Comparison of ENCODE assay signal across 10 cellular contexts in genomic region chr16:67943619-67944503, GRCh38. TPM values are rescaled to one million over a fixed set of nuclear protein-coding genes. Genes with fewer than 3 reads are reported as not detected.
A peak's percentile ranks its signal among the peaks of the same experiment; 100 is the strongest.
DNase-seq lines count a peak whose midpoint lies in the region; ATAC-seq lines count a peak whose summit lies in the region.
"Had no signal": no experiment of that assay in that cellular context is flagged by ENCODE, and none has a peak within 500 bp of the region (broad histone marks: within the 10 kb centered on the region; RNA-seq: fewer than 3 reads in every experiment).

Gene LCAT, minus strand, starts transcription at chr16:67944120. Its CDS starts 19 bp downstream, at chr16:67944101.

- H3K27ac Mint-ChIP-seq in activated CD4-positive, alpha-beta memory T cell treated with anti-CD3 and anti-CD28 coated beads, Interleukin-2, amount 10 ng/mL, durations not matched to agents 7 days and 5 days: no peak within 1 kb of the TSS

- DNase-seq in activated CD4-positive, alpha-beta memory T cell treated with anti-CD3 and anti-CD28 coated beads, Interleukin-2, amount 10 ng/mL, durations not matched to agents 7 days and 5 days: no peak
- peak; percentile 91 for DNase-seq in globus pallidus (ENCODE audit: low spot score)
- peak; percentile 75 for DNase-seq in occipital lobe (lab: John Stamatoyannopoulos, UW)
- DNase-seq in NCI-H2196 (lab: John Stamatoyannopoulos, UW; ENCODE audit: unreplicated experiment): no peak
- no peak for DNase-seq in stimulated activated CD4-positive, alpha-beta T cell treated with anti-CD3 and anti-CD28 coated beads, Interleukin-2, amount 100 ng/mL, for 48 hours
- DNase-seq: activated gamma-delta T cell, DND-41 had no signal

- no peak within 1 kb of the TSS for H3K4me3 Mint-ChIP-seq in activated CD4-positive, alpha-beta memory T cell treated with anti-CD3 and anti-CD28 coated beads, Interleukin-2, amount 10 ng/mL, durations not matched to agents 7 days and 5 days

- 0 out of 2 replicates have a peak within 1 kb of the TSS, but pooled peaks have one; percentile 26 for H3K27ac ChIP-seq in BLaER1

- CTCF ChIA-PET in activated CD4-positive, alpha-beta memory T cell treated with anti-CD3 and anti-CD28 coated beads, Interleukin-2, amount 10 ng/mL, durations not matched to agents 7 days and 5 days (lab: Charles Lee): interaction anchor here (0.9 to 2.5 kb wide), 3 partner anchors 21 to 60 kb away, joined by 4 to 11 read pairs (median 4); no protein-coding TSS in a partner anchor

- H3K27me3 ChIP-seq in BLaER1: no peaks in the 10 kb centered on the region

- no peaks in the 10 kb centered on the region for H3K9me3 ChIP-seq in BLaER1

- peaks cover 45% of the 10 kb centered on the region for H3K4me1 ChIP-seq in BLaER1

- peaks cover 27% of the 10 kb centered on the region for H3K4me1 Mint-ChIP-seq in activated CD4-positive, alpha-beta memory T cell treated with anti-CD3 and anti-CD28 coated beads, Interleukin-2, amount 10 ng/mL, durations not matched to agents 7 days and 5 days

- peaks cover 69% of the 10 kb centered on the region for H3K36me3 ChIP-seq in BLaER1

- ATAC-seq in GM21825 (IDR thresholded peaks at IDR 0.05; ENCODE audit: unreplicated experiment) (no peak), HG03025 (IDR thresholded peaks at IDR 0.05; ENCODE audit: low FRiP score, unreplicated experiment) (no peak)

- H3K9me3 Mint-ChIP-seq in activated CD4-positive, alpha-beta memory T cell treated with anti-CD3 and anti-CD28 coated beads, Interleukin-2, amount 10 ng/mL, durations not matched to agents 7 days and 5 days: no peaks in the 10 kb centered on the region

- H3K4me2 ChIP-seq in BLaER1: no peak within 1 kb of the TSS

- H3K9ac ChIP-seq in BLaER1: no peak within 1 kb of the TSS

- no peak within 1 kb of the TSS for H3K4me3 ChIP-seq in BLaER1

- peaks cover 9% of the 10 kb centered on the region; the same call in 1 of the 2 replicates for H4K20me1 ChIP-seq in BLaER1

- H3K36me3 Mint-ChIP-seq in activated CD4-positive, alpha-beta memory T cell treated with anti-CD3 and anti-CD28 coated beads, Interleukin-2, amount 10 ng/mL, durations not matched to agents 7 days and 5 days (ENCODE audit: low read depth): peaks cover 30% of the 10 kb centered on the region

- POLR2A ChIA-PET in activated CD4-positive, alpha-beta memory T cell treated with anti-CD3 and anti-CD28 coated beads, Interleukin-2, amount 10 ng/mL, durations not matched to agents 7 days and 5 days (lab: Charles Lee): no interaction called here

- H3K27me3 Mint-ChIP-seq in activated CD4-positive, alpha-beta memory T cell treated with anti-CD3 and anti-CD28 coated beads, Interleukin-2, amount 10 ng/mL, durations not matched to agents 7 days and 5 days: no peaks in the 10 kb centered on the region

RNA-seq across cellular contexts. Expression of gene LCAT, which starts in this region (rescaled TPM):
- total RNA-seq in activated CD4-positive, alpha-beta memory T cell treated with anti-CD3 and anti-CD28 coated beads, Interleukin-2, amount 10 ng/mL, durations not matched to agents 7 days and 5 days: 10 to 100 TPM; 10.7 to 14.8 TPM
- total RNA-seq in occipital lobe: 0.47 TPM

Comparison
In these comparisons a context has a peak if more than half of its experiments do, and no peak if none do; other contexts are left out.
1. Peak in DNase-seq in occipital lobe; RNA of the gene not detected or under 1 TPM.